ENCODE assay signal across 1 cellular context in the genomic region with DNA sequence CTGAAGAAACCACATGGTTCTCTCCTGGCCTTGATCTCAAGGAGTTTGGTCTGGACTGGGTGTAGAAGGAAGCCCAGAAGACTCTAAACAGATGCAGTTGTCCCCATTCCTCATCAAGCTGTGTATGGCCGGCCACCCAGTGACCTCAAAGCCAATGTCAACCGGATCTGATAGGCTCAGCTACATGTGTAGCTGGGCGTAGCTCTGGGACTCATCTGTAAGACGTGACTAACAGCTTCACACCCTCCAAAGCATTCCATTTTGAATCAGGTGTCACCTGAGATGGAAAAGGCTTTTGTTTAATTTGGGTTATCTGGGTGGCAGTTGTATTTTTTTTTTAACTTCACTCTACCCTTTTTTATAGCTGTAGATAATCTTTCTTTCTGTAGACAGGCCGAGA.
TF ChIP-seq lines count a peak whose summit lies in the region.

No MANE protein-coding gene starts in this region.

TF ChIP-seq in GM23338, 12 proteins besides CTCF, POLR2A, EP300 and RAD21 (continued from another document):
- TF ChIP-seq, protein P1, sequence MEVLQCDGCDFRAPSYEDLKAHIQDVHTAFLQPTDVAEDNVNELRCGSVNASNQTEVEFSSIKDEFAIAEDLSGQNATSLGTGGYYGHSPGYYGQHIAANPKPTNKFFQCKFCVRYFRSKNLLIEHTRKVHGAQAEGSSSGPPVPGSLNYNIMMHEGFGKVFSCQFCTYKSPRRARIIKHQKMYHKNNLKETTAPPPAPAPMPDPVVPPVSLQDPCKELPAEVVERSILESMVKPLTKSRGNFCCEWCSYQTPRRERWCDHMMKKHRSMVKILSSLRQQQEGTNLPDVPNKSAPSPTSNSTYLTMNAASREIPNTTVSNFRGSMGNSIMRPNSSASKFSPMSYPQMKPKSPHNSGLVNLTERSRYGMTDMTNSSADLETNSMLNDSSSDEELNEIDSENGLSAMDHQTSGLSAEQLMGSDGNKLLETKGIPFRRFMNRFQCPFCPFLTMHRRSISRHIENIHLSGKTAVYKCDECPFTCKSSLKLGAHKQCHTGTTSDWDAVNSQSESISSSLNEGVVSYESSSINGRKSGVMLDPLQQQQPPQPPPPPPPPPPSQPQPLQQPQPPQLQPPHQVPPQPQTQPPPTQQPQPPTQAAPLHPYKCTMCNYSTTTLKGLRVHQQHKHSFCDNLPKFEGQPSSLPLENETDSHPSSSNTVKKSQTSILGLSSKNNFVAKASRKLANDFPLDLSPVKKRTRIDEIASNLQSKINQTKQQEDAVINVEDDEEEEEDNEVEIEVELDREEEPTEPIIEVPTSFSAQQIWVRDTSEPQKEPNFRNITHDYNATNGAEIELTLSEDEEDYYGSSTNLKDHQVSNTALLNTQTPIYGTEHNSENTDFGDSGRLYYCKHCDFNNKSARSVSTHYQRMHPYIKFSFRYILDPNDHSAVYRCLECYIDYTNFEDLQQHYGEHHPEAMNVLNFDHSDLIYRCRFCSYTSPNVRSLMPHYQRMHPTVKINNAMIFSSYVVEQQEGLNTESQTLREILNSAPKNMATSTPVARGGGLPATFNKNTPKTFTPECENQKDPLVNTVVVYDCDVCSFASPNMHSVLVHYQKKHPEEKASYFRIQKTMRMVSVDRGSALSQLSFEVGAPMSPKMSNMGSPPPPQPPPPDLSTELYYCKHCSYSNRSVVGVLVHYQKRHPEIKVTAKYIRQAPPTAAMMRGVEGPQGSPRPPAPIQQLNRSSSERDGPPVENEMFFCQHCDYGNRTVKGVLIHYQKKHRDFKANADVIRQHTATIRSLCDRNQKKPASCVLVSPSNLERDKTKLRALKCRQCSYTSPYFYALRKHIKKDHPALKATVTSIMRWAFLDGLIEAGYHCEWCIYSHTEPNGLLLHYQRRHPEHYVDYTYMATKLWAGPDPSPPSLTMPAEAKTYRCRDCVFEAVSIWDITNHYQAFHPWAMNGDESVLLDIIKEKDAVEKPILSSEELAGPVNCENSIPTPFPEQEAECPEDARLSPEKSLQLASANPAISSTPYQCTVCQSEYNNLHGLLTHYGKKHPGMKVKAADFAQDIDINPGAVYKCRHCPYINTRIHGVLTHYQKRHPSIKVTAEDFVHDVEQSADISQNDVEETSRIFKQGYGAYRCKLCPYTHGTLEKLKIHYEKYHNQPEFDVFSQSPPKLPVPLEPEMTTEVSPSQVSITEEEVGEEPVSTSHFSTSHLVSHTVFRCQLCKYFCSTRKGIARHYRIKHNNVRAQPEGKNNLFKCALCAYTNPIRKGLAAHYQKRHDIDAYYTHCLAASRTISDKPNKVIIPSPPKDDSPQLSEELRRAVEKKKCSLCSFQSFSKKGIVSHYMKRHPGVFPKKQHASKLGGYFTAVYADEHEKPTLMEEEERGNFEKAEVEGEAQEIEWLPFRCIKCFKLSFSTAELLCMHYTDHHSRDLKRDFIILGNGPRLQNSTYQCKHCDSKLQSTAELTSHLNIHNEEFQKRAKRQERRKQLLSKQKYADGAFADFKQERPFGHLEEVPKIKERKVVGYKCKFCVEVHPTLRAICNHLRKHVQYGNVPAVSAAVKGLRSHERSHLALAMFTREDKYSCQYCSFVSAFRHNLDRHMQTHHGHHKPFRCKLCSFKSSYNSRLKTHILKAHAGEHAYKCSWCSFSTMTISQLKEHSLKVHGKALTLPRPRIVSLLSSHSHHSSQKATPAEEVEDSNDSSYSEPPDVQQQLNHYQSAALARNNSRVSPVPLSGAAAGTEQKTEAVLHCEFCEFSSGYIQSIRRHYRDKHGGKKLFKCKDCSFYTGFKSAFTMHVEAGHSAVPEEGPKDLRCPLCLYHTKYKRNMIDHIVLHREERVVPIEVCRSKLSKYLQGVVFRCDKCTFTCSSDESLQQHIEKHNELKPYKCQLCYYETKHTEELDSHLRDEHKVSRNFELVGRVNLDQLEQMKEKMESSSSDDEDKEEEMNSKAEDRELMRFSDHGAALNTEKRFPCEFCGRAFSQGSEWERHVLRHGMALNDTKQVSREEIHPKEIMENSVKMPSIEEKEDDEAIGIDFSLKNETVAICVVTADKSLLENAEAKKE (CRISPR knock-in tag; IDR thresholded peaks at IDR 0.05) = no peak
- TF ChIP-seq, protein P2, sequence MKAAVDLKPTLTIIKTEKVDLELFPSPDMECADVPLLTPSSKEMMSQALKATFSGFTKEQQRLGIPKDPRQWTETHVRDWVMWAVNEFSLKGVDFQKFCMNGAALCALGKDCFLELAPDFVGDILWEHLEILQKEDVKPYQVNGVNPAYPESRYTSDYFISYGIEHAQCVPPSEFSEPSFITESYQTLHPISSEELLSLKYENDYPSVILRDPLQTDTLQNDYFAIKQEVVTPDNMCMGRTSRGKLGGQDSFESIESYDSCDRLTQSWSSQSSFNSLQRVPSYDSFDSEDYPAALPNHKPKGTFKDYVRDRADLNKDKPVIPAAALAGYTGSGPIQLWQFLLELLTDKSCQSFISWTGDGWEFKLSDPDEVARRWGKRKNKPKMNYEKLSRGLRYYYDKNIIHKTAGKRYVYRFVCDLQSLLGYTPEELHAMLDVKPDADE (IDR thresholded peaks at IDR 0.05) = no peak
- no peak for TF ChIP-seq EZH2phosphoT487 (IDR thresholded peaks at IDR 0.05; ENCODE audit: unreplicated experiment)
- TF ChIP-seq STAT1 (IDR thresholded peaks at IDR 0.05; ENCODE audit: unreplicated experiment) = no peak
- TF ChIP-seq ZNF331 (CRISPR knock-in tag; IDR thresholded peaks at IDR 0.05; ENCODE audit: low read depth) = no peak
